ENCODE assay signal across 8 cellular contexts in the genomic region with DNA sequence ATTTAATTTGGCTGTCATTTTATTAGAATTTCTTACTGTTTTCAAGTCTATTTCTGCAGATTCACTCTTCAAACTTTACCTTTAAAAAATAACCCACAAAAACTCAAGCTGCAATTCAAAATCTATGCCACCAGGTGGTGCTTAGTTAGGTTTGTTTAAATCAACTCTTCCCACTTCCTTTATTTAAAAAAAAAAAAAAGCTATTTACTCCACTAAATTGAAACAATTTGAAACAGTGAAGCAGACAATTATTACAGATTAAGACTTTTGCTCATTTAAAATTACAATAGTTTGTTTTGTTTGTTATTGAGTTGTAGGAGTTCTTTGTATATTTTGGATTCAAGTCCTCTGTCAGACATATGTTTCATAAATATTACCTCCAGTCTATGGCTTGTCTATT.
DNase-seq lines count a peak whose midpoint lies in the region; ATAC-seq, FAIRE-seq and TF ChIP-seq lines count a peak whose summit lies in the region.

No MANE protein-coding gene starts in this region.

- H3K79me2 ChIP-seq in K562 (ENCODE audit: control insufficient read depth, insufficient read depth, low read length), result no peaks in the 10 kb centered on the region

- no peaks in the 10 kb centered on the region for H3K4me1 Mint-ChIP-seq in naive B cell

- peak overlapping the region in 1 of 6 donors; percentile 45 for H3K27ac Mint-ChIP-seq in naive B cell

- TF ChIP-seq RAD21 in K562 (CRISPR knock-in tag; conservative IDR thresholded peaks at IDR 0.05 in 1 of 2, IDR thresholded peaks at IDR 0.05 in 1 of 2), result peak; percentile 30 to 45; a peak in 3 of 4 replicates

- TF ChIP-seq POLR2A in K562 (conservative IDR thresholded peaks at IDR 0.05), result no peak

- no peaks in the 10 kb centered on the region for H4K20me1 ChIP-seq in K562 (replicated peaks; ENCODE audit: control insufficient read depth, insufficient read depth, low read length)

- H3K4me3 ChIP-seq in LNCaP clone FGC (ENCODE audit: low read depth, low read length) (no peak overlapping the region), K562 (no peak overlapping the region), H7 (ENCODE audit: insufficient read depth, low read depth, low read length) (no peak overlapping the region)

- TF ChIP-seq CTCF in LNCaP clone FGC (IDR thresholded peaks at IDR 0.05; ENCODE audit: control insufficient read depth, extremely low read depth, insufficient read depth), result peak; percentile 34; the same call in 1 of the 2 replicates
- peak; percentile 34 to 69 (median 45); a peak in 4 of 6 replicates for TF ChIP-seq CTCF in K562 (IDR thresholded peaks at IDR 0.05 in 2 of 3, conservative IDR thresholded peaks at IDR 0.05 in 1 of 3; ENCODE audit: insufficient read depth in 2 of 3, low read depth in 1 of 3, low read length in 3 of 3)

- no peak overlapping the region for H2AFZ ChIP-seq in K562 (ENCODE audit: low read depth, low read length)

- no TSS peak for BruUV-seq in K562 (replicated peaks; lab: Mats Ljungman, UMichigan)

- no peak overlapping the region for H3K4me2 ChIP-seq in K562 (ENCODE audit: insufficient read depth, low read length)

- TF ChIP-seq EP300 in K562 (IDR thresholded peaks at IDR 0.05; ENCODE audit: low read length), result no peak

- H3K36me3 Mint-ChIP-seq in naive B cell, result no peaks in the 10 kb centered on the region

- H3K36me3 ChIP-seq in K562 (ENCODE audit: control insufficient read depth, insufficient read depth, low read length), result no peaks in the 10 kb centered on the region
- H3K36me3 ChIP-seq in H7 (replicated peaks; ENCODE audit: control insufficient read depth, insufficient read depth, low read length), result no peaks in the 10 kb centered on the region

- in situ Hi-C loops in K562 (cut with MboI), result loop anchor here (25.0 kb wide), 1 partner anchor 1635 kb away; the partner anchor contains the start of gene HOXD8

- H3K9me1 ChIP-seq in K562 (ENCODE audit: control insufficient read depth, insufficient read depth, low read length), result no peaks in the 10 kb centered on the region

- no peak overlapping the region for H3K4me3 Mint-ChIP-seq in naive B cell

- peak; percentile 78 for FAIRE-seq in K562 (lab: Jason Lieb, UNC)

- H3K9me3 ChIP-seq in K562 (replicated peaks; ENCODE audit: control insufficient read depth, insufficient read depth, low read depth, low read length), result no peaks in the 10 kb centered on the region

- DNase-seq in NCI-H2196 (lab: John Stamatoyannopoulos, UW; ENCODE audit: unreplicated experiment) (peak; percentile 13), NCI-H2196 treated with DMSO at 0.1 percent for 48 hours (lab: John Stamatoyannopoulos, UW; ENCODE audit: unreplicated experiment) (no peak), LNCaP clone FGC (ENCODE audit: low read depth) (no peak), K562 (ENCODE audit: extremely low read depth in 1 of 4, low spot score in 3 of 4) (peak; percentile 25 to 53 (median 48)), naive B cell (peak; percentile 9), retina (no peak), anterior cingulate cortex (lab: John Stamatoyannopoulos, UW) (no peak), H7 (no peak)

- peaks cover 0 to 8% (median 0%) of the 10 kb centered on the region in 7 donors for H3K9me3 Mint-ChIP-seq in naive B cell

- H3K9ac ChIP-seq in K562 (ENCODE audit: insufficient read depth in 1 of 2, low read depth in 2 of 2, low read length in 2 of 2), result no peak overlapping the region

- ATAC-seq in K562, result 0 out of 3 replicates have a peak, but pooled peaks have one; percentile 35
- no peak for ATAC-seq in naive B cell (ENCODE audit: low read depth in 2 of 2)

- peaks cover 6 to 18% (median 8%) of the 10 kb centered on the region in 3 donors for H3K27me3 Mint-ChIP-seq in naive B cell

- H3K4me1 ChIP-seq in K562 (replicated peaks in 1 of 2; ENCODE audit: control insufficient read depth in 2 of 2, insufficient read depth in 2 of 2, low read length in 2 of 2), result no peaks in the 10 kb centered on the region

- POLR2A ChIA-PET in K562 (lab: Yijun Ruan, JAX), result interaction anchor here (0.9 kb wide), 1 partner anchor 34 kb away, joined by 3 read pairs; no protein-coding TSS in a partner anchor

- no peak overlapping the region for H3K27ac ChIP-seq in K562 (ENCODE audit: extremely low read depth, low read depth, low read length)

- H3K27me3 ChIP-seq in K562 (ENCODE audit: control insufficient read depth in 2 of 2, insufficient read depth in 2 of 2, low read length in 2 of 2), result peaks cover 0 to 4% of the 10 kb centered on the region in 2 experiments; a peak in 3 of 5 replicates
- no peaks in the 10 kb centered on the region for H3K27me3 ChIP-seq in H7 (ENCODE audit: control insufficient read depth, insufficient read depth, low read length)

- intact Hi-C loops in K562 (cut with micrococcal nuclease), result no loop called here

- CTCF ChIA-PET in K562 (lab: Yijun Ruan, JAX; ENCODE audit: low intra/inter-chr PET ratio), result interaction anchor here (0.6 to 0.7 kb wide), 3 partner anchors 434 to 1358 kb away, joined by 3 to 4 read pairs (median 3); no protein-coding TSS in a partner anchor

TF ChIP-seq in K562, 482 proteins besides CTCF, POLR2A, EP300 and RAD21:
- TF ChIP-seq CREB3 (tag; conservative IDR thresholded peaks at IDR 0.05; ENCODE audit: low read depth), result no peak
- TF ChIP-seq DDX20 (tag; IDR thresholded peaks at IDR 0.05; ENCODE audit: low read depth), result 0 out of 2 replicates have a peak, but pooled peaks have one; percentile 24
- 0 out of 2 replicates have a peak, but pooled peaks have one; percentile 15 for TF ChIP-seq EP400 (IDR thresholded peaks at IDR 0.05)
- 0 out of 2 replicates have a peak, but pooled peaks have one; percentile 10 for TF ChIP-seq C11orf30 (IDR thresholded peaks at IDR 0.05; ENCODE audit: low read depth)
- 0 out of 2 replicates have a peak, but pooled peaks have one; percentile 6 for TF ChIP-seq MAFG (tag; conservative IDR thresholded peaks at IDR 0.05)
- TF ChIP-seq ZNF384 (IDR thresholded peaks at IDR 0.05; ENCODE audit: low read depth, low read length), result peak; percentile 78
- peak; percentile 67 for TF ChIP-seq SPI1 (IDR thresholded peaks at IDR 0.05; ENCODE audit: borderline replicate concordance, low read depth, low read length)
- no peak for TF ChIP-seq IRF2 (CRISPR knock-in tag; IDR thresholded peaks at IDR 0.05)
- no peak for TF ChIP-seq CHD2 (IDR thresholded peaks at IDR 0.05; ENCODE audit: low read depth, low read length)

Comparison
In these comparisons a context has a peak if more than half of its experiments do, and no peak if none do; other contexts are left out.
1. DNase-seq: peak in NCI-H2196 (single experiment), K562 (4 of 4) and naive B cell (single experiment); none in NCI-H2196 treated with DMSO at 0.1 percent for 48 hours (single experiment), LNCaP clone FGC (single experiment), retina (single experiment), anterior cingulate cortex (0 of 58) and H7 (single experiment).